ENCODE assay signal across 11 cellular contexts in genomic region chr6:47700051-47700450, GRCh38. TPM values are rescaled to one million over a fixed set of nuclear protein-coding genes. Genes with fewer than 3 reads are reported as not detected.
DNase-seq lines count a peak whose midpoint lies in the region; ATAC-seq and TF ChIP-seq lines count a peak whose summit lies in the region.
"Had no signal": no experiment of that assay in that cellular context is flagged by ENCODE, and none has a peak within 500 bp of the region (broad histone marks: within the 10 kb centered on the region; RNA-seq: fewer than 3 reads in every experiment).

No MANE protein-coding gene starts in this region.

- peak; percentile 89 for ATAC-seq in omental fat pad (ENCODE audit: low FRiP score)
- no peak for ATAC-seq in GM21737 (IDR thresholded peaks at IDR 0.05; ENCODE audit: unreplicated experiment)
- ATAC-seq: psoas muscle had no signal

- no peak for TF ChIP-seq CTCF in omental fat pad (IDR thresholded peaks at IDR 0.05)

- DNase-seq in Daoy (ENCODE audit: low read depth) (peak; percentile 80), M059J (ENCODE audit: low read depth) (peak; percentile 86), dedifferentiated amniotic fluid mesenchymal stem cell (ENCODE audit: extremely low spot score) (peak; percentile 22), omental fat pad (ENCODE audit: low spot score) (no peak), NCI-H2029 (lab: John Stamatoyannopoulos, UW) (no peak), NCI-H2227 (lab: John Stamatoyannopoulos, UW; ENCODE audit: unreplicated experiment) (no peak)
- no peak for DNase-seq in effector CD8-positive, alpha-beta T cell (lab: John Stamatoyannopoulos, UW)
- DNase-seq: Karpas-422, psoas muscle, T-helper 2 cell had no signal

RNA-seq across cellular contexts. Expression of gene ADGRF4, which starts 1.7 kb away (rescaled TPM):
- total RNA-seq in Daoy (2014; rRNA removed; shearing (Covaris generic)), result 2.7 TPM in 2 replicates
- total RNA-seq in M059J (2014; rRNA removed; shearing (Covaris generic)), result 0.27 and 0.37 TPM in 2 replicates
- under 1 TPM in 2 of 4 donors, not detected in 2; 0.19 to 0.48 TPM for total RNA-seq in omental fat pad

Comparison
In these comparisons a context has a peak if more than half of its experiments do, and no peak if none do; other contexts are left out.
1. DNase-seq: peak in Daoy (single experiment), M059J (single experiment) and dedifferentiated amniotic fluid mesenchymal stem cell (single experiment); none in omental fat pad (single experiment), effector CD8-positive, alpha-beta T cell (single experiment), NCI-H2029 (single experiment) and NCI-H2227 (single experiment).